ENCODE assay signal across 17 cellular contexts in genomic region chr11:123586568-123586967, GRCh38.
"Had no signal": no experiment of that assay in that cellular context is flagged by ENCODE, and none has a peak within 500 bp of the region (broad histone marks: within the 10 kb centered on the region; RNA-seq: fewer than 3 reads in every experiment).

No MANE protein-coding gene starts in this region.

- H3K27ac Mint-ChIP-seq: activated CD4-positive, alpha-beta memory T cell treated with anti-CD3 and anti-CD28 coated beads for 36 hours; activated naive CD4-positive, alpha-beta T cell treated with anti-CD3 and anti-CD28 coated beads, Interleukin-2, amount 50 U/mL, for 24 hours; effector memory CD8-positive, alpha-beta T cell; T-cell had no signal

- H3K36me3 Mint-ChIP-seq: activated naive CD4-positive, alpha-beta T cell treated with anti-CD3 and anti-CD28 coated beads, Interleukin-2, amount 50 U/mL, for 24 hours; naive B cell had no signal

- H3K4me3 Mint-ChIP-seq: activated CD4-positive, alpha-beta memory T cell treated with anti-CD3 and anti-CD28 coated beads for 36 hours; activated naive CD4-positive, alpha-beta T cell treated with anti-CD3 and anti-CD28 coated beads, Interleukin-2, amount 50 U/mL, for 24 hours; effector memory CD8-positive, alpha-beta T cell; naive B cell; neural crest cell; T-cell had no signal

- H3K4me3 ChIP-seq: colonic mucosa, dorsolateral prefrontal cortex, esophagus muscularis mucosa, gastrocnemius medialis, lower lobe of right lung, tibial artery had no signal

- H3K4me1 Mint-ChIP-seq: activated naive CD4-positive, alpha-beta T cell treated with anti-CD3 and anti-CD28 coated beads, Interleukin-2, amount 50 U/mL, for 24 hours; naive B cell; T-cell had no signal

- H3K36me3 ChIP-seq: colonic mucosa, gastrocnemius medialis, lower lobe of right lung, tibial artery had no signal

- H3K27me3 Mint-ChIP-seq: activated CD4-positive, alpha-beta memory T cell treated with anti-CD3 and anti-CD28 coated beads for 36 hours; activated naive CD4-positive, alpha-beta T cell treated with anti-CD3 and anti-CD28 coated beads, Interleukin-2, amount 50 U/mL, for 24 hours; effector memory CD8-positive, alpha-beta T cell; T-cell had no signal

- H3K27me3 ChIP-seq: colonic mucosa, dorsolateral prefrontal cortex, gastrocnemius medialis had no signal

- DNase-seq: activated CD4-positive, alpha-beta memory T cell treated with anti-CD3 and anti-CD28 coated beads for 36 hours; activated CD4-positive, alpha-beta T cell treated with anti-CD3 and anti-CD28 coated beads for 48 hours; activated gamma-delta T cell treated with Interleukin-2 at 50 U/mL for 16 hours; colonic mucosa; dorsolateral prefrontal cortex; effector memory CD8-positive, alpha-beta T cell; gastrocnemius medialis; lower lobe of right lung; mesendoderm; naive B cell; stimulated activated CD4-positive, alpha-beta T cell treated with anti-CD3 and anti-CD28 coated beads, Interleukin-4, amount 100 ng/mL, for 24 hours; stimulated activated naive CD8-positive, alpha-beta T cell treated with anti-CD3 and anti-CD28 coated beads, Interleukin-15, Interleukin-2, amounts not matched to agents 100 U/mL and 50 U/mL, for 24 hours; T-cell; tibial artery had no signal

- H3K27ac ChIP-seq: colonic mucosa, esophagus muscularis mucosa, gastrocnemius medialis, lower lobe of right lung, tibial artery had no signal

- H3K4me1 ChIP-seq: colonic mucosa, lower lobe of right lung, tibial artery had no signal

- H3K9me3 ChIP-seq: colonic mucosa, esophagus muscularis mucosa, gastrocnemius medialis, lower lobe of right lung, tibial artery had no signal

- H3K9me3 Mint-ChIP-seq: activated CD4-positive, alpha-beta memory T cell treated with anti-CD3 and anti-CD28 coated beads for 36 hours; activated naive CD4-positive, alpha-beta T cell treated with anti-CD3 and anti-CD28 coated beads, Interleukin-2, amount 50 U/mL, for 24 hours; effector memory CD8-positive, alpha-beta T cell; neural crest cell; T-cell had no signal
